Comparison of ENCODE assay signal across 1 cellular context in the genomic region with DNA sequence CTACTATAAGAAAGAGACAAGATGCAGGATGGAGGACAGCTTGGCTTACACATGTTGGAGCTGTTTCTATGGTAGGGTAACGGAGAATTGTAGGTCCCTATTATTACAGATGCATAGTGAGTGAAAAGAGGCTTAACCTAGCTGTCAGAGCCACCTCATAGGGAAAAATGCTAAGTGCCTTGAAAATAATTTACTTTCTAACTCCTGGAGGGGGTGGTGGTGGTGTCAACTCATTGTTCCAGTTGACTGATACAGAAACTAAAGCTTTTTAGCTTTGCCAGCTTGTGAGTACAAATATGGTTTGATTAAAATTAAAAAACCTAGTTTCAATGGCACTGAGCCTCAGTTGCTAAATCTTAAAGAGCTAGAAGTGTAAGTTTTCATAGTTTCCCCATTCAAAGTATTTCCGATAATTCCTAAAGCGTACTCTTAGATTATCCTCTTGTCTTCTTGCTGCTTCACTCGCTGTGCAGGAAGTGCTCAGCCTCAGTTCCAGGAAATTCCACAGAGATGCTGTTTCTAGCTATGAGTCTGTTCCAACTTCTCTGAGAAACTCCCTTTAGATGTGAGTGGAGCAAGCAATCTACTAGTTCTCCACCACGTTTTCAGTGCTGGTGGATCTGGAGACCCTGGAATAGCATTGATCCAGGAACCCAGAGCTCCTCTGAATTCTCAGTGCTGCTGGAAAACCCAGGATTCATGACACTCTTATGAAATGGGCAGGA.
TF ChIP-seq lines count a peak whose summit lies in the region.

No MANE protein-coding gene starts in this region.

TF ChIP-seq in GM12878, 131 proteins besides CTCF, POLR2A, EP300 and RAD21 (continued from another document):
- TF ChIP-seq MXI1 (IDR thresholded peaks at IDR 0.05; ENCODE audit: low read depth, low read length): no peak
- no peak for TF ChIP-seq KLF5 (IDR thresholded peaks at IDR 0.05; ENCODE audit: partially characterized antibody)
- TF ChIP-seq IRF4 (IDR thresholded peaks at IDR 0.05; ENCODE audit: low read depth, low read length): no peak
- no peak for TF ChIP-seq FOXM1 (IDR thresholded peaks at IDR 0.05; ENCODE audit: low read depth, low read length)
- TF ChIP-seq SIN3A (IDR thresholded peaks at IDR 0.05; ENCODE audit: low read depth, low read length): no peak
TF ChIP-seq in GM12878: peak in this region for 0.
